19 cellular contexts compared by ENCODE assay signal in genomic region chr2:72936669-72937355, GRCh38. TPM values are rescaled to one million over a fixed set of nuclear protein-coding genes. Genes with fewer than 3 reads are reported as not detected.
"Had no signal": no experiment of that assay in that cellular context is flagged by ENCODE, and none has a peak within 500 bp of the region (broad histone marks: within the 10 kb centered on the region; RNA-seq: fewer than 3 reads in every experiment).

No MANE protein-coding gene starts in this region.

- H3K4me1 Mint-ChIP-seq: neural crest cell; stimulated activated memory B cell treated with anti-CD40 and anti-IgM and Interleukin-4, amounts not matched to agents 10 μg/mL and 1 μg/mL and 100 μg/mL, for 72 hours had no signal

- H3K27ac ChIP-seq: epithelial cell of prostate, pancreas, right atrium auricular region, transverse colon had no signal

- H3K27me3 ChIP-seq: pancreas, right atrium auricular region, transverse colon had no signal

- H3K4me3 Mint-ChIP-seq: neural crest cell; stimulated activated memory B cell treated with anti-CD40 and anti-IgM and Interleukin-4, amounts not matched to agents 10 μg/mL and 1 μg/mL and 100 μg/mL, for 72 hours; T-helper 2 cell treated with Interferon-gamma antibody and Interleukin-4, amounts not matched to agents 5 μg/mL and 100 μg/mL, for 36 hours had no signal

- DNase-seq: activated naive CD4-positive, alpha-beta T cell treated with Interleukin-2 at 50 U/mL for 16 hours; dermis blood vessel endothelial cell; foreskin melanocyte; midbrain; stimulated activated CD4-positive, alpha-beta T cell treated with anti-CD3 and anti-CD28 coated beads, Interleukin-2, amount 100 ng/mL, for 48 hours; transverse colon had no signal

- H3K27ac Mint-ChIP-seq: stimulated activated memory B cell treated with anti-CD40 and anti-IgM and Interleukin-4, amounts not matched to agents 10 μg/mL and 1 μg/mL and 100 μg/mL, for 72 hours; T-helper 2 cell treated with Interferon-gamma antibody and Interleukin-4, amounts not matched to agents 5 μg/mL and 100 μg/mL, for 36 hours had no signal

- ATAC-seq: activated CD4-positive, CD25-positive, alpha-beta regulatory T cell treated with anti-CD3 and anti-CD28 coated beads, Interleukin-2, amount 50 U/mL, for 24 hours; pancreas; stimulated activated memory B cell treated with anti-CD40 and anti-IgM and Interleukin-4, amounts not matched to agents 10 μg/mL and 1 μg/mL and 100 μg/mL, for 72 hours had no signal

- H3K4me1 ChIP-seq: pancreas, right atrium auricular region had no signal

- H3K9me3 ChIP-seq: pancreas, right atrium auricular region, transverse colon had no signal

- FAIRE-seq: pancreas had no signal

- H3K36me3 ChIP-seq: pancreas, right atrium auricular region, transverse colon had no signal

- H3K9me3 Mint-ChIP-seq: neural crest cell; stimulated activated memory B cell treated with anti-CD40 and anti-IgM and Interleukin-4, amounts not matched to agents 10 μg/mL and 1 μg/mL and 100 μg/mL, for 72 hours; T-helper 2 cell treated with Interferon-gamma antibody and Interleukin-4, amounts not matched to agents 5 μg/mL and 100 μg/mL, for 36 hours had no signal

- H3K4me3 ChIP-seq: lung, pancreas, right atrium auricular region, transverse colon had no signal

RNA-seq across cellular contexts. Expression of gene EMX1, which starts 19.5 kb away (rescaled TPM):
- total RNA-seq: aorta, cerebellum, dermis blood vessel endothelial cell, fibroblast of lung, neural crest cell, skeletal muscle tissue, subcutaneous adipose tissue had no signal
- polyA plus RNA-seq: aorta, fibroblast of lung had no signal
